In genomic region chr14:92586001-92586947, GRCh38 we compare ENCODE assay signal across 8 cellular contexts.
DNase-seq lines count a peak whose midpoint lies in the region; ATAC-seq lines count a peak whose summit lies in the region.

No MANE protein-coding gene starts in this region.

- peaks cover 4% of the 10 kb centered on the region for H3K36me3 Mint-ChIP-seq in T-helper 17 cell (ENCODE audit: low read depth)

- peak; percentile 79 for DNase-seq in AG20443 (ENCODE audit: low spot score)
- peak; percentile 99 for DNase-seq in H4 (ENCODE audit: low spot score)
- no peak for DNase-seq in T-helper 17 cell
- peak; percentile 76 for DNase-seq in fibroblast of gingiva (ENCODE audit: low read depth)
- peak; percentile 23 for DNase-seq in sciatic nerve (ENCODE audit: low spot score)
- DNase-seq in LoVo (ENCODE audit: low spot score) = no peak
- DNase-seq in NCI-H524 (lab: John Stamatoyannopoulos, UW) = no peak

- peak overlapping the region; percentile 86 for H3K27ac Mint-ChIP-seq in T-helper 17 cell

- intact Hi-C loops in sciatic nerve (cut with DNase I) = no loop called here

- peaks cover 45% of the 10 kb centered on the region for H3K4me1 Mint-ChIP-seq in T-helper 17 cell

- H3K4me3 Mint-ChIP-seq in T-helper 17 cell = peak overlapping the region; percentile 78

- no peaks in the 10 kb centered on the region for H3K27me3 Mint-ChIP-seq in T-helper 17 cell

- no peaks in the 10 kb centered on the region for H3K9me3 ChIP-seq in T-helper 17 cell (ENCODE audit: control insufficient read depth, low read length, poor library complexity, severe bottlenecking)

- ATAC-seq in T-helper 17 cell (peak; percentile 92), sciatic nerve (peak; percentile 59), GM18868 (IDR thresholded peaks at IDR 0.05; ENCODE audit: unreplicated experiment) (no peak)

Comparison
In these comparisons a context has a peak if more than half of its experiments do, and no peak if none do; other contexts are left out.
1. DNase-seq: peak in AG20443 (single experiment), H4 (single experiment), fibroblast of gingiva (single experiment) and sciatic nerve (single experiment); none in T-helper 17 cell (0 of 3), LoVo (single experiment) and NCI-H524 (0 of 2).